8 cellular contexts compared by ENCODE assay signal in the genomic region with DNA sequence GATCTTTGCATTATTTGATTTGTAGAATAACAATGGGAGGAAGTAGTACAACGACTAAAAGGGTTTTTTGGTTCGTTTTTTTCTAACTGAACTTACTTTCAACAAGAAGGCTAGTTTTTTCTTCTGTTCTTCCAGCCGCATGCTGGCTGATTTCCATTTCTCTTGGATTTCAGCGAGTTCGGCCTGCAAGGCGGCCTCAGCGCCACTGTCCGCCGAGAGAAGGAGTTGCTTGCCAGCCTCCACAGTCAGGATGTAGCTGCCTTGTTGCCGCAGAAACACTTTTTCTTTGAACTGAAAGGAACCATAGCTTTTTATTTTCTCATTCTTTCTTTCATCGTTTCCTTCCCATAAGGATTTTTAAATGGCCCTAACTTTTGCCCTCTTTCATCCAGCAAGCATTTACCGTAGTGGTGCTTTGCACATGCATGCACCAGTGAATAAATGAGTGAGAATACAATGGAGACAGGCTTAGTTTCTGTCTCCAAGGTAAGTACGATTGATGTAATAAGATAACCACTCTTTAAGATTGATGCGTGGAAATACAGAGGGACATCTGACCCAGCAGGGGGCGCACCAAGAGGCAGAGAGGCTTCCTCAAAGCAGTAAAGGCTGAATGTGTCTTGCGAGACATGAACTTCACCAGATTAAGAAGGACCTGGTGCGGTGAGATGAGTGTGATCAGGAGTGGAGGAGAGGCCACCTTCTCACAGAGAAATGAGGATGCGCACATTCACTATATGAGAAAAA.
DNase-seq lines count a peak whose midpoint lies in the region; ATAC-seq, FAIRE-seq and TF ChIP-seq lines count a peak whose summit lies in the region.

No MANE protein-coding gene starts in this region.

- no peaks in the 10 kb centered on the region for H3K4me1 ChIP-seq in fibroblast of lung (ENCODE audit: control insufficient read depth, extremely low read depth, insufficient read depth, low read length)

- no peak overlapping the region for H3K4me2 ChIP-seq in fibroblast of lung (ENCODE audit: extremely low read depth, insufficient read depth, low read length)

- DNase-seq in Right ventricle myocardium superior = peak; percentile 51
- no peak for DNase-seq in Right ventricle myocardium inferior (ENCODE audit: missing footprints)
- DNase-seq in activated CD4-positive, alpha-beta T cell treated with anti-CD3 and anti-CD28 coated beads for 48 hours = peak; percentile 70
- peak in 1 of 2 donors; percentile 17 for DNase-seq in fibroblast of lung (ENCODE audit: low read depth in 2 of 2)
- DNase-seq in retinal pigment epithelial cell (ENCODE audit: low read depth) = no peak
- no peak for DNase-seq in GM10248 (ENCODE audit: extremely low spot score)
- no peak for DNase-seq in GM19239 (ENCODE audit: insufficient read length, low spot score)
- no peak for DNase-seq in NCI-H2029 treated with DMSO at 0.1 percent for 48 hours (lab: John Stamatoyannopoulos, UW)

- H4K20me1 ChIP-seq in fibroblast of lung (ENCODE audit: control insufficient read depth, extremely low read depth, insufficient read depth, low read length) = no peaks in the 10 kb centered on the region

- no peaks in the 10 kb centered on the region for H3K79me2 ChIP-seq in fibroblast of lung (ENCODE audit: control insufficient read depth, insufficient read depth, low read length)

- H2AFZ ChIP-seq in fibroblast of lung (ENCODE audit: low read length) = no peak overlapping the region

- no peak overlapping the region for H3K4me3 ChIP-seq in fibroblast of lung (replicated peaks in 1 of 4; ENCODE audit: control extremely low read depth in 1 of 4, insufficient read depth in 1 of 4, low read depth in 3 of 4, low read length in 4 of 4)
- H3K4me3 ChIP-seq in retinal pigment epithelial cell (ENCODE audit: low read length) = no peak overlapping the region

- H3K27ac ChIP-seq in fibroblast of lung (ENCODE audit: insufficient read depth, low read length) = no peak overlapping the region

- ATAC-seq in Right ventricle myocardium superior (ENCODE audit: poor library complexity) = no peak
- no peak for ATAC-seq in Right ventricle myocardium inferior

- H3K27me3 ChIP-seq in fibroblast of lung (ENCODE audit: control insufficient read depth, insufficient read depth, low read length) = no peaks in the 10 kb centered on the region

- POLR2A ChIA-PET in GM10248 (lab: Yijun Ruan, JAX) = no interaction called here

- no peak overlapping the region for H3K9ac ChIP-seq in fibroblast of lung (ENCODE audit: insufficient read depth, low read length)

- no peak for FAIRE-seq in GM19239 (lab: Jason Lieb, UNC)

- intact Hi-C loops in Right ventricle myocardium superior (cut with DNase I) = loop anchor here (10.0 kb wide), 1 partner anchor 51 kb away; no protein-coding TSS in a partner anchor
- intact Hi-C loops in Right ventricle myocardium inferior (cut with DNase I) = loop anchor here (10.0 kb wide), 1 partner anchor 59 kb away; no protein-coding TSS in a partner anchor

- CTCF ChIA-PET in GM10248 (lab: Yijun Ruan, JAX) = interaction anchor here (1.2 kb wide), 1 partner anchor 21 kb away, joined by 4 read pairs; no protein-coding TSS in a partner anchor

- H3K9me3 ChIP-seq in fibroblast of lung (ENCODE audit: control insufficient read depth, insufficient read depth, low read depth, low read length) = no peaks in the 10 kb centered on the region

- TF ChIP-seq CTCF in fibroblast of lung (conservative IDR thresholded peaks at IDR 0.05 in 1 of 2, IDR thresholded peaks at IDR 0.05 in 1 of 2; ENCODE audit: low read depth in 1 of 2, low read length in 2 of 2) = peak; percentile 44 to 53
- TF ChIP-seq CTCF in retinal pigment epithelial cell (conservative IDR thresholded peaks at IDR 0.05; ENCODE audit: low read depth, low read length) = peak; percentile 63
- TF ChIP-seq CTCF in GM10248 (IDR thresholded peaks at IDR 0.05; ENCODE audit: control extremely low read depth, extremely low read depth, low read depth, missing control alignments) = no peak

- peaks cover 1% of the 10 kb centered on the region for H3K36me3 ChIP-seq in fibroblast of lung (ENCODE audit: control insufficient read depth, insufficient read depth, low read length)

Comparison
In these comparisons a context has a peak if more than half of its experiments do, and no peak if none do; other contexts are left out.
1. DNase-seq: peak in Right ventricle myocardium superior (single experiment) and activated CD4-positive, alpha-beta T cell treated with anti-CD3 and anti-CD28 coated beads for 48 hours (single experiment); none in Right ventricle myocardium inferior (single experiment), retinal pigment epithelial cell (single experiment), GM10248 (single experiment), GM19239 (single experiment) and NCI-H2029 treated with DMSO at 0.1 percent for 48 hours (single experiment).